In the genomic region with DNA sequence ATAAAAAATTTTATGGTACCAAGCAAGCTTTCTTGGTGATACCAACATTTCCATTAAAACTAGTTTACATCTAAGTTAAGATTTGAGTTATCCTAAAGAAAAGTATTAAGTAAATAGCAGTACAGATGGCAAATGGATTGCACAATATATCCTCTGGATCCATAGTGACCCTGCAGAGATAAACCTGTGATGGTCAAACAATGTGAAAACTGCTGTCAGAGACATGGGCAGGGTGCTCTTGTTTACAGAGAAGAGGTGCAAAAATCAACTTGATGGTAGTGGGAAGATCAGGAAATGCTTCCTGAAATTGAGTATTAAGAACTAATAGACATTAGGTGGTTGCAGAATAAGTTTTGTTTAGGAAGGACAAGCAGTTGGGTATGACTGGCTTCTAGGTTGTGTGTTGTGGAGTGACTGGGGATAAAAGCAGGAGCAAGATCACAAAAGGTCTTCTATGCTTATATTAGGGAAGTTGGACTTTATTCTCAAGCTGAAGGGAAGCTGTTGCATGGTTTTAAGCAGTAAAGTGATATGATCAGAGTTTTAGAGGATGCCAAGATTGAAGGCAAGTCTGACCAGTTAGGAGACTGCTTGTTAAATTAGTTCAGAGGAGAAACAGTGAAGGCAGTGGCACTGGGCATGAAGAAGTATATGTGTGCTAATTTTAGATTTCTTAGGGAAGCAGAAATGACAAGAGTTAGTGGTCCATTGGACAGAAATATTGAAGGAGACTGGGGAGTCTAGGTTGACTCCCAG, we compare ENCODE assay signal across 1 cellular context.
A peak's percentile ranks its signal among the peaks of the same experiment; 100 is the strongest.
TF ChIP-seq lines count a peak whose summit lies in the region.

No MANE protein-coding gene starts in this region.

TF ChIP-seq in HepG2, 621 proteins besides CTCF, POLR2A, EP300 and RAD21 (continued from another document and continues in another):
- no peak for TF ChIP-seq ZBTB21 (CRISPR knock-in tag; IDR thresholded peaks at IDR 0.05)
- no peak for TF ChIP-seq ELK4 (CRISPR knock-in tag; IDR thresholded peaks at IDR 0.05; ENCODE audit: borderline replicate concordance)
- no peak for TF ChIP-seq ZNF274 (CRISPR knock-in tag; IDR thresholded peaks at IDR 0.05)
- TF ChIP-seq ZNF260 (CRISPR knock-in tag; IDR thresholded peaks at IDR 0.05; ENCODE audit: borderline replicate concordance, low read depth), result no peak
- TF ChIP-seq ZSCAN22 (CRISPR knock-in tag; IDR thresholded peaks at IDR 0.05), result no peak
- TF ChIP-seq CBFB (CRISPR knock-in tag; IDR thresholded peaks at IDR 0.05), result no peak
- TF ChIP-seq BRCA1 (CRISPR knock-in tag; IDR thresholded peaks at IDR 0.05), result no peak
- no peak for TF ChIP-seq ZFP62 (CRISPR knock-in tag; IDR thresholded peaks at IDR 0.05)
- TF ChIP-seq ZNF772 (CRISPR knock-in tag; IDR thresholded peaks at IDR 0.05), result no peak
- TF ChIP-seq NRL (CRISPR knock-in tag; IDR thresholded peaks at IDR 0.05; ENCODE audit: borderline replicate concordance), result no peak
- TF ChIP-seq ZFAT (CRISPR knock-in tag; conservative IDR thresholded peaks at IDR 0.05), result no peak
- TF ChIP-seq ZBTB39 (CRISPR knock-in tag; IDR thresholded peaks at IDR 0.05), result no peak
- TF ChIP-seq ISL2 (CRISPR knock-in tag; IDR thresholded peaks at IDR 0.05), result peak; percentile 82
- TF ChIP-seq ZNF839 (CRISPR knock-in tag; IDR thresholded peaks at IDR 0.05; ENCODE audit: borderline replicate concordance), result no peak
- no peak for TF ChIP-seq GABPA (IDR thresholded peaks at IDR 0.05; ENCODE audit: low read depth, low read length)
- peak; percentile 41; the same call in 1 of the 2 replicates for TF ChIP-seq GABPA (CRISPR knock-in tag; IDR thresholded peaks at IDR 0.05; ENCODE audit: low read depth)
- TF ChIP-seq ZNF713 (CRISPR knock-in tag; IDR thresholded peaks at IDR 0.05), result no peak
- peak; percentile 92 for TF ChIP-seq AHDC1 (CRISPR knock-in tag; IDR thresholded peaks at IDR 0.05; ENCODE audit: borderline replicate concordance)
- TF ChIP-seq FLYWCH1 (CRISPR knock-in tag; IDR thresholded peaks at IDR 0.05), result no peak
- 0 out of 2 replicates have a peak, but pooled peaks have one; percentile 25 for TF ChIP-seq KAT8 (CRISPR knock-in tag; IDR thresholded peaks at IDR 0.05)
- TF ChIP-seq ZNF264 (CRISPR knock-in tag; IDR thresholded peaks at IDR 0.05), result peak; percentile 75; the same call in 1 of the 2 replicates
- peak; percentile 99 for TF ChIP-seq CEBPB (IDR thresholded peaks at IDR 0.05; ENCODE audit: borderline replicate concordance, low read depth, low read length)
- TF ChIP-seq MATR3 (CRISPR knock-in tag; IDR thresholded peaks at IDR 0.05), result no peak
- TF ChIP-seq SIN3A (IDR thresholded peaks at IDR 0.05; ENCODE audit: borderline replicate concordance, low read depth, low read length), result 0 out of 2 replicates have a peak, but pooled peaks have one; percentile 58
- TF ChIP-seq ZNF496 (CRISPR knock-in tag; IDR thresholded peaks at IDR 0.05; ENCODE audit: insufficient replicate concordance), result no peak
- TF ChIP-seq ZNF792 (CRISPR knock-in tag; IDR thresholded peaks at IDR 0.05), result no peak; the same call in 1 of the 2 replicates
- TF ChIP-seq ZNF335 (CRISPR knock-in tag; IDR thresholded peaks at IDR 0.05), result no peak
- TF ChIP-seq, protein P1, sequence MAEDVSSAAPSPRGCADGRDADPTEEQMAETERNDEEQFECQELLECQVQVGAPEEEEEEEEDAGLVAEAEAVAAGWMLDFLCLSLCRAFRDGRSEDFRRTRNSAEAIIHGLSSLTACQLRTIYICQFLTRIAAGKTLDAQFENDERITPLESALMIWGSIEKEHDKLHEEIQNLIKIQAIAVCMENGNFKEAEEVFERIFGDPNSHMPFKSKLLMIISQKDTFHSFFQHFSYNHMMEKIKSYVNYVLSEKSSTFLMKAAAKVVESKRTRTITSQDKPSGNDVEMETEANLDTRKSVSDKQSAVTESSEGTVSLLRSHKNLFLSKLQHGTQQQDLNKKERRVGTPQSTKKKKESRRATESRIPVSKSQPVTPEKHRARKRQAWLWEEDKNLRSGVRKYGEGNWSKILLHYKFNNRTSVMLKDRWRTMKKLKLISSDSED (CRISPR knock-in tag; IDR thresholded peaks at IDR 0.05), result no peak
- no peak for TF ChIP-seq ZNF33B (CRISPR knock-in tag; IDR thresholded peaks at IDR 0.05)
- TF ChIP-seq DDIT3 (CRISPR knock-in tag; IDR thresholded peaks at IDR 0.05), result no peak
- TF ChIP-seq, protein P2, sequence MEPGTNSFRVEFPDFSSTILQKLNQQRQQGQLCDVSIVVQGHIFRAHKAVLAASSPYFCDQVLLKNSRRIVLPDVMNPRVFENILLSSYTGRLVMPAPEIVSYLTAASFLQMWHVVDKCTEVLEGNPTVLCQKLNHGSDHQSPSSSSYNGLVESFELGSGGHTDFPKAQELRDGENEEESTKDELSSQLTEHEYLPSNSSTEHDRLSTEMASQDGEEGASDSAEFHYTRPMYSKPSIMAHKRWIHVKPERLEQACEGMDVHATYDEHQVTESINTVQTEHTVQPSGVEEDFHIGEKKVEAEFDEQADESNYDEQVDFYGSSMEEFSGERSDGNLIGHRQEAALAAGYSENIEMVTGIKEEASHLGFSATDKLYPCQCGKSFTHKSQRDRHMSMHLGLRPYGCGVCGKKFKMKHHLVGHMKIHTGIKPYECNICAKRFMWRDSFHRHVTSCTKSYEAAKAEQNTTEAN (CRISPR knock-in tag; conservative IDR thresholded peaks at IDR 0.05), result 0 out of 2 replicates have a peak, but pooled peaks have one; percentile 45
- TF ChIP-seq, protein P3, sequence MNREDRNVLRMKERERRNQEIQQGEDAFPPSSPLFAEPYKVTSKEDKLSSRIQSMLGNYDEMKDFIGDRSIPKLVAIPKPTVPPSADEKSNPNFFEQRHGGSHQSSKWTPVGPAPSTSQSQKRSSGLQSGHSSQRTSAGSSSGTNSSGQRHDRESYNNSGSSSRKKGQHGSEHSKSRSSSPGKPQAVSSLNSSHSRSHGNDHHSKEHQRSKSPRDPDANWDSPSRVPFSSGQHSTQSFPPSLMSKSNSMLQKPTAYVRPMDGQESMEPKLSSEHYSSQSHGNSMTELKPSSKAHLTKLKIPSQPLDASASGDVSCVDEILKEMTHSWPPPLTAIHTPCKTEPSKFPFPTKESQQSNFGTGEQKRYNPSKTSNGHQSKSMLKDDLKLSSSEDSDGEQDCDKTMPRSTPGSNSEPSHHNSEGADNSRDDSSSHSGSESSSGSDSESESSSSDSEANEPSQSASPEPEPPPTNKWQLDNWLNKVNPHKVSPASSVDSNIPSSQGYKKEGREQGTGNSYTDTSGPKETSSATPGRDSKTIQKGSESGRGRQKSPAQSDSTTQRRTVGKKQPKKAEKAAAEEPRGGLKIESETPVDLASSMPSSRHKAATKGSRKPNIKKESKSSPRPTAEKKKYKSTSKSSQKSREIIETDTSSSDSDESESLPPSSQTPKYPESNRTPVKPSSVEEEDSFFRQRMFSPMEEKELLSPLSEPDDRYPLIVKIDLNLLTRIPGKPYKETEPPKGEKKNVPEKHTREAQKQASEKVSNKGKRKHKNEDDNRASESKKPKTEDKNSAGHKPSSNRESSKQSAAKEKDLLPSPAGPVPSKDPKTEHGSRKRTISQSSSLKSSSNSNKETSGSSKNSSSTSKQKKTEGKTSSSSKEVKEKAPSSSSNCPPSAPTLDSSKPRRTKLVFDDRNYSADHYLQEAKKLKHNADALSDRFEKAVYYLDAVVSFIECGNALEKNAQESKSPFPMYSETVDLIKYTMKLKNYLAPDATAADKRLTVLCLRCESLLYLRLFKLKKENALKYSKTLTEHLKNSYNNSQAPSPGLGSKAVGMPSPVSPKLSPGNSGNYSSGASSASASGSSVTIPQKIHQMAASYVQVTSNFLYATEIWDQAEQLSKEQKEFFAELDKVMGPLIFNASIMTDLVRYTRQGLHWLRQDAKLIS (CRISPR knock-in tag; IDR thresholded peaks at IDR 0.05), result no peak
- TF ChIP-seq SRSF4 (IDR thresholded peaks at IDR 0.05; ENCODE audit: low read depth, low read length, poor library complexity, severe bottlenecking), result no peak
- TF ChIP-seq PITX1 (CRISPR knock-in tag; IDR thresholded peaks at IDR 0.05), result no peak
- no peak; the same call in 1 of the 2 replicates for TF ChIP-seq YEATS2 (CRISPR knock-in tag; IDR thresholded peaks at IDR 0.05; ENCODE audit: borderline replicate concordance)
- TF ChIP-seq ZNF776 (CRISPR knock-in tag; IDR thresholded peaks at IDR 0.05), result no peak
- TF ChIP-seq, protein P4, sequence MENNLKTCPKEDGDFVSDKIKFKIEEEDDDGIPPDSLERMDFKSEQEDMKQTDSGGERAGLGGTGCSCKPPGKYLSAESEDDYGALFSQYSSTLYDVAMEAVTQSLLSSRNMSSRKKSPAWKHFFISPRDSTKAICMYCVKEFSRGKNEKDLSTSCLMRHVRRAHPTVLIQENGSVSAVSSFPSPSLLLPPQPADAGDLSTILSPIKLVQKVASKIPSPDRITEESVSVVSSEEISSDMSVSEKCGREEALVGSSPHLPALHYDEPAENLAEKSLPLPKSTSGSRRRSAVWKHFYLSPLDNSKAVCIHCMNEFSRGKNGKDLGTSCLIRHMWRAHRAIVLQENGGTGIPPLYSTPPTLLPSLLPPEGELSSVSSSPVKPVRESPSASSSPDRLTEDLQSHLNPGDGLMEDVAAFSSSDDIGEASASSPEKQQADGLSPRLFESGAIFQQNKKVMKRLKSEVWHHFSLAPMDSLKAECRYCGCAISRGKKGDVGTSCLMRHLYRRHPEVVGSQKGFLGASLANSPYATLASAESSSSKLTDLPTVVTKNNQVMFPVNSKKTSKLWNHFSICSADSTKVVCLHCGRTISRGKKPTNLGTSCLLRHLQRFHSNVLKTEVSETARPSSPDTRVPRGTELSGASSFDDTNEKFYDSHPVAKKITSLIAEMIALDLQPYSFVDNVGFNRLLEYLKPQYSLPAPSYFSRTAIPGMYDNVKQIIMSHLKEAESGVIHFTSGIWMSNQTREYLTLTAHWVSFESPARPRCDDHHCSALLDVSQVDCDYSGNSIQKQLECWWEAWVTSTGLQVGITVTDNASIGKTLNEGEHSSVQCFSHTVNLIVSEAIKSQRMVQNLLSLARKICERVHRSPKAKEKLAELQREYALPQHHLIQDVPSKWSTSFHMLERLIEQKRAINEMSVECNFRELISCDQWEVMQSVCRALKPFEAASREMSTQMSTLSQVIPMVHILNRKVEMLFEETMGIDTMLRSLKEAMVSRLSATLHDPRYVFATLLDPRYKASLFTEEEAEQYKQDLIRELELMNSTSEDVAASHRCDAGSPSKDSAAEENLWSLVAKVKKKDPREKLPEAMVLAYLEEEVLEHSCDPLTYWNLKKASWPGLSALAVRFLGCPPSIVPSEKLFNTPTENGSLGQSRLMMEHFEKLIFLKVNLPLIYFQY (CRISPR knock-in tag; IDR thresholded peaks at IDR 0.05; ENCODE audit: borderline replicate concordance), result no peak; the same call in 1 of the 2 replicates
- TF ChIP-seq ZNF678 (CRISPR knock-in tag; IDR thresholded peaks at IDR 0.05), result no peak
- no peak for TF ChIP-seq THYN1 (CRISPR knock-in tag; IDR thresholded peaks at IDR 0.05; ENCODE audit: borderline replicate concordance, low read depth)
